ENCODE assay signal across 11 cellular contexts in the genomic region with DNA sequence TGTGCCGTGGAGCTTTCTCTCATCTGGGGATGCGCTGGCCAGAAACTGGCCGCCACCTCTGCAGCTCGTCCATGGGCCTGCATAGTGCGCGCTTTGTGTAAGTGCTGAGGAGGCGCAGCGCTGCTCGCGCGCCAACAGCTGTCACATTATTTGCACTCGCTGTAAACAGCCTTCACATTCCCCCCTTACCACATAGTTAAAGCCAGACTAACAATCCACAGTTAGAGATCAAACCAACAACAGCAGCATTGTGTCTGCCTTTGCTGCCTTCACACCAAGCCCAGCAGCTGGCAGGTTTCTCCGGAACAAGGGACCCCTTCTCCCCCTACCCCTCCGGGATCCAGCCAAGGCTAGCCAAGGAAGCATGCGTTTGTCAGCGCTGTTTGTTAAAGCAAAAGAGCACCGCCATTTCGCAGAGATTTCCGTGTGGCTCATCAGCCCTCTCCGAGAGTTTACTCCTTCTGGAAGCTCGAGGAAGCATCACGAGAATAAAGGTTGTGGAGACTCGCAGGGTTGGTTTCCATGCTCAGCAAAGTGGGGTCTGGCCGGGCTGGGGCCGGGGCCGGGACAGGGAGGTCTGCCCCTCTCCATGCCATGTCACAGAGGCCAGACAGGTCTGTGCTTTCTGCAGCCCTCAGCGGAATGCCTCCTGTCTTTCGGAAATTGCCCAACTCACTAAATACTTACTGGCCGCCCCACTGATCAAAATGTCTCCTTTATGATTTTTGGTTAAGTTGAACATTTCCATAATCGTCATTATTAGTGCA. TPM values are rescaled to one million over a fixed set of nuclear protein-coding genes. Genes with fewer than 3 reads are reported as not detected.
DNase-seq lines count a peak whose midpoint lies in the region; TF ChIP-seq lines count a peak whose summit lies in the region.
"Had no signal": no experiment of that assay in that cellular context is flagged by ENCODE, and none has a peak within 500 bp of the region (broad histone marks: within the 10 kb centered on the region; RNA-seq: fewer than 3 reads in every experiment).

No MANE protein-coding gene starts in this region.

- peak overlapping the region; percentile 68 to 83 for H3K27ac ChIP-seq in prostate gland

- H3K4me1 ChIP-seq in prostate gland (replicated peaks): no peaks in the 10 kb centered on the region

- in situ Hi-C loops in SK-MEL-5 (cut with HindIII; ENCODE audit: low pct_unique_long_range_greater_than_20kb, low sequenced_read_pairs): no loop called here

- H3K27me3 ChIP-seq in prostate gland (replicated peaks; ENCODE audit: insufficient read depth): no peaks in the 10 kb centered on the region

- H3K4me3 ChIP-seq in fibroblast of villous mesenchyme (ENCODE audit: low read depth, low read length): no peak overlapping the region
- no peak overlapping the region for H3K4me3 ChIP-seq in prostate gland

- DNase-seq in ELF-1 (ENCODE audit: low read depth, low spot score): peak; percentile 79
- peak; percentile 81 for DNase-seq in SK-MEL-5 (ENCODE audit: low read depth, low spot score)
- DNase-seq in fibroblast of villous mesenchyme (ENCODE audit: low read depth): peak; percentile 71
- peak; percentile 26 for DNase-seq in prostate gland (ENCODE audit: low spot score)
- DNase-seq in kidney glomerular epithelial cell (lab: John Stamatoyannopoulos, UW): no peak
- no peak for DNase-seq in activated CD8-positive, alpha-beta memory T cell treated with anti-CD3 and anti-CD28 coated beads, Interleukin-2, amount 50 U/mL, for 4 hours
- no peak for DNase-seq in stimulated activated CD4-positive, alpha-beta T cell treated with anti-CD3 and anti-CD28 coated beads, Interleukin-4, amount 100 ng/mL, for 24 hours
- DNase-seq in UCSD-AML1 (lab: John Stamatoyannopoulos, UW; ENCODE audit: unreplicated experiment): no peak
- DNase-seq: activated CD4-positive, alpha-beta T cell treated with anti-CD3 and anti-CD28 coated beads, Interleukin-2, amount 50 U/mL, for 1 hour; activated naive CD8-positive, alpha-beta T cell treated with anti-CD3 and anti-CD28 coated beads, Interleukin-2, amount 50 U/mL, for 24 hours; GDM1 had no signal

- 39% methylated on average over 24 of the region's 30 CpGs for WGBS in prostate gland

- TF ChIP-seq POLR2A in prostate gland (IDR thresholded peaks at IDR 0.05): no peak

- H3K9me3 ChIP-seq in prostate gland: no peaks in the 10 kb centered on the region

- H3K36me3 ChIP-seq in prostate gland: no peaks in the 10 kb centered on the region

- TF ChIP-seq CTCF in fibroblast of villous mesenchyme (IDR thresholded peaks at IDR 0.05; ENCODE audit: insufficient read depth, low read depth, low read length) (no peak), prostate gland (IDR thresholded peaks at IDR 0.05) (no peak)

- intact Hi-C loops in prostate gland (cut with DNase I): loop anchor here (5.0 kb wide), 1 partner anchor 74 kb away; no protein-coding TSS in a partner anchor

RNA-seq across cellular contexts. Expression of gene BCOR, which starts 11.0 kb away (rescaled TPM):
- total RNA-seq in SK-MEL-5 (2014; rRNA removed; shearing (Covaris generic)): 21.2 and 24.3 TPM in 2 replicates
- polyA plus RNA-seq in SK-MEL-5 (2015; cell fraction: cytosol; rRNA removed): 29.3 and 41.3 TPM in 2 replicates
- polyA plus RNA-seq in SK-MEL-5 (2015; cell fraction: nucleus; rRNA removed): 14.4 and 20.7 TPM in 2 replicates
- total RNA-seq in fibroblast of villous mesenchyme (23.8 and 24.2 TPM in 2 replicates), prostate gland (10 to 100 TPM; 56.2 to 70.8 TPM)

Comparison
In these comparisons a context has a peak if more than half of its experiments do, and no peak if none do; other contexts are left out.
1. DNase-seq: peak in ELF-1 (single experiment), SK-MEL-5 (single experiment), fibroblast of villous mesenchyme (single experiment) and prostate gland (single experiment); none in kidney glomerular epithelial cell (single experiment), activated CD8-positive, alpha-beta memory T cell treated with anti-CD3 and anti-CD28 coated beads, Interleukin-2, amount 50 U/mL, for 4 hours (single experiment), stimulated activated CD4-positive, alpha-beta T cell treated with anti-CD3 and anti-CD28 coated beads, Interleukin-4, amount 100 ng/mL, for 24 hours (single experiment) and UCSD-AML1 (single experiment).